In the genomic region with DNA sequence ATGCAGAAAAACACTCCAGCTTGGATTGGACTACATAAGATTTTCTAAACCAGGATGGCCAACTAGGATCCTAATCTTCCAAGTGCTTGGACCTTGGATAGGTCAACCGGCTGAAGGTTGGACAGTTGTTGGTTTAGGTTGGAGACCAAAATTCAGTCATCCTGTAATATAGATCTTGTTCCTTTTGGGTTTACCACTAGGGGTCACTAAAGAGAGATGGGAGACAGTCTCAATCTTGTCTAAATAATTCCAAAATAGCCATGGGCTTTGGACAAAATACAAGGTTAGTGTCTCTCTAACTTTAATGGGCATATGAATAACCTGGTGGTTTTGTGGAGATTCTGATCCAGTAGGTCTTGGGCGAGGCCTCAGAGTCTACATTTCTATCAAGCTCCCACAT, we compare ENCODE assay signal across 8 cellular contexts.
DNase-seq lines count a peak whose midpoint lies in the region; ATAC-seq and TF ChIP-seq lines count a peak whose summit lies in the region.

No MANE protein-coding gene starts in this region.

- H3F3A ChIP-seq in neural cell (ENCODE audit: insufficient read depth, low read length, poor library complexity, severe bottlenecking): no peaks in the 10 kb centered on the region

- TF ChIP-seq EP300 in neural cell (conservative IDR thresholded peaks at IDR 0.05; ENCODE audit: poor library complexity, severe bottlenecking): no peak

- H3K4me3 ChIP-seq in BE2C (ENCODE audit: low read depth, low read length) (no peak overlapping the region), HEK293 (ENCODE audit: low read depth, low read length) (no peak overlapping the region), NT2/D1 (ENCODE audit: insufficient read length, low read depth) (no peak overlapping the region), epithelial cell of esophagus (ENCODE audit: low read length) (no peak overlapping the region), neural cell (ENCODE audit: low read length) (no peak overlapping the region)

- no peak for TF ChIP-seq RAD21 in neural cell (conservative IDR thresholded peaks at IDR 0.05)

- DNase-seq in BE2C (no peak), NT2/D1 (ENCODE audit: low read depth, low spot score) (peak; percentile 27), epithelial cell of esophagus (ENCODE audit: low read depth) (peak; percentile 51)
- no peak for DNase-seq in activated CD4-positive, alpha-beta T cell treated with anti-CD3 and anti-CD28 coated beads, Interleukin-2, amount 50 U/mL, for 48 hours

- H3K9ac ChIP-seq in NT2/D1 (ENCODE audit: insufficient read length, low read depth) (no peak overlapping the region), neural cell (ENCODE audit: low read length) (no peak overlapping the region)

- H3K4me1 ChIP-seq in BE2C (no peaks in the 10 kb centered on the region), HEK293 (ENCODE audit: control insufficient read depth, insufficient read depth, low read length) (peaks cover 7% of the 10 kb centered on the region), NT2/D1 (ENCODE audit: insufficient read depth, insufficient read length) (no peaks in the 10 kb centered on the region)

- H2AFZ ChIP-seq in neural cell (ENCODE audit: low read depth, low read length): no peak overlapping the region

- H4K20me1 ChIP-seq in neural cell (ENCODE audit: insufficient read depth): no peaks in the 10 kb centered on the region

- H3K27ac ChIP-seq in HEK293 (ENCODE audit: extremely low read depth, low read depth, low read length) (no peak overlapping the region; the same call in 1 of the 2 replicates), neural cell (ENCODE audit: low read length) (no peak overlapping the region)

- H3K9me3 ChIP-seq in BE2C (no peaks in the 10 kb centered on the region), HEK293 (ENCODE audit: control insufficient read depth, insufficient read depth, low read depth, low read length) (no peaks in the 10 kb centered on the region), NT2/D1 (ENCODE audit: insufficient read depth, low read length) (no peaks in the 10 kb centered on the region), neural cell (ENCODE audit: low read length) (no peaks in the 10 kb centered on the region)

- H3K79me2 ChIP-seq in neural cell (replicated peaks; ENCODE audit: insufficient read depth, low read length): no peaks in the 10 kb centered on the region

- H3K27me3 ChIP-seq in BE2C: no peaks in the 10 kb centered on the region
- no peaks in the 10 kb centered on the region for H3K27me3 ChIP-seq in NT2/D1 (ENCODE audit: insufficient read depth, insufficient read length)
- H3K27me3 ChIP-seq in neural cell (ENCODE audit: insufficient read depth, low read depth, low read length): no peaks in the 10 kb centered on the region

- no peak overlapping the region for H3K4me2 ChIP-seq in neural cell (ENCODE audit: low read length)

- H3K9me2 ChIP-seq in neural cell (ENCODE audit: insufficient read depth, low read length): no peaks in the 10 kb centered on the region

- no peaks in the 10 kb centered on the region for H3K36me3 ChIP-seq in BE2C
- no peaks in the 10 kb centered on the region for H3K36me3 ChIP-seq in HEK293 (ENCODE audit: control insufficient read depth in 2 of 2, insufficient read depth in 1 of 2, low read length in 2 of 2)
- no peaks in the 10 kb centered on the region for H3K36me3 ChIP-seq in NT2/D1 (ENCODE audit: insufficient read depth, insufficient read length, low read length)
- no peaks in the 10 kb centered on the region for H3K36me3 ChIP-seq in neural cell (ENCODE audit: insufficient read depth, low read length)

- POLR2A ChIA-PET in HEK293 (lab: Yijun Ruan, JAX): interaction anchor here (0.6 kb wide), 1 partner anchor 1906 kb away, joined by 6 read pairs; a partner anchor contains a TSS

- peak; percentile 84 for TF ChIP-seq CTCF in BE2C (IDR thresholded peaks at IDR 0.05; ENCODE audit: low read depth, low read length)
- peak; percentile 17; the same call in 1 of the 2 replicates for TF ChIP-seq CTCF in HEK293 (tag by site-specific recombination; IDR thresholded peaks at IDR 0.05)
- peak; percentile 70 for TF ChIP-seq CTCF in epithelial cell of esophagus (IDR thresholded peaks at IDR 0.05; ENCODE audit: insufficient read depth, low read depth, low read length, missing control alignments)
- peak; percentile 39 for TF ChIP-seq CTCF in neural cell (IDR thresholded peaks at IDR 0.05; ENCODE audit: poor library complexity, severe bottlenecking)

- ATAC-seq in HG03095 (IDR thresholded peaks at IDR 0.05; ENCODE audit: unreplicated experiment): no peak
- ATAC-seq in HG02840 (IDR thresholded peaks at IDR 0.05; ENCODE audit: low FRiP score, unreplicated experiment): no peak

- CTCF ChIA-PET in HEK293 (lab: Yijun Ruan, JAX): interaction anchor here (0.5 to 2.1 kb wide), 23 partner anchors 9 to 665 kb away, joined by 3 to 12 read pairs (median 4); no protein-coding TSS in a partner anchor

TF ChIP-seq in HEK293, 187 proteins besides CTCF, POLR2A, EP300 and RAD21:
- TF ChIP-seq, protein P1, sequence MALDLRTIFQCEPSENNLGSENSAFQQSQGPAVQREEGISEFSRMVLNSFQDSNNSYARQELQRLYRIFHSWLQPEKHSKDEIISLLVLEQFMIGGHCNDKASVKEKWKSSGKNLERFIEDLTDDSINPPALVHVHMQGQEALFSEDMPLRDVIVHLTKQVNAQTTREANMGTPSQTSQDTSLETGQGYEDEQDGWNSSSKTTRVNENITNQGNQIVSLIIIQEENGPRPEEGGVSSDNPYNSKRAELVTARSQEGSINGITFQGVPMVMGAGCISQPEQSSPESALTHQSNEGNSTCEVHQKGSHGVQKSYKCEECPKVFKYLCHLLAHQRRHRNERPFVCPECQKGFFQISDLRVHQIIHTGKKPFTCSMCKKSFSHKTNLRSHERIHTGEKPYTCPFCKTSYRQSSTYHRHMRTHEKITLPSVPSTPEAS (tag by site-specific recombination; IDR thresholded peaks at IDR 0.05): no peak
- TF ChIP-seq ZNF654 (tag by site-specific recombination; IDR thresholded peaks at IDR 0.05; ENCODE audit: low read depth): peak; percentile 43
- TF ChIP-seq ZNF571 (tag by site-specific recombination; IDR thresholded peaks at IDR 0.05): no peak
TF ChIP-seq in HEK293: peak in this region for 1.

TF ChIP-seq in neural cell, 6 proteins besides CTCF, POLR2A, EP300 and RAD21:
- TF ChIP-seq, protein P2, sequence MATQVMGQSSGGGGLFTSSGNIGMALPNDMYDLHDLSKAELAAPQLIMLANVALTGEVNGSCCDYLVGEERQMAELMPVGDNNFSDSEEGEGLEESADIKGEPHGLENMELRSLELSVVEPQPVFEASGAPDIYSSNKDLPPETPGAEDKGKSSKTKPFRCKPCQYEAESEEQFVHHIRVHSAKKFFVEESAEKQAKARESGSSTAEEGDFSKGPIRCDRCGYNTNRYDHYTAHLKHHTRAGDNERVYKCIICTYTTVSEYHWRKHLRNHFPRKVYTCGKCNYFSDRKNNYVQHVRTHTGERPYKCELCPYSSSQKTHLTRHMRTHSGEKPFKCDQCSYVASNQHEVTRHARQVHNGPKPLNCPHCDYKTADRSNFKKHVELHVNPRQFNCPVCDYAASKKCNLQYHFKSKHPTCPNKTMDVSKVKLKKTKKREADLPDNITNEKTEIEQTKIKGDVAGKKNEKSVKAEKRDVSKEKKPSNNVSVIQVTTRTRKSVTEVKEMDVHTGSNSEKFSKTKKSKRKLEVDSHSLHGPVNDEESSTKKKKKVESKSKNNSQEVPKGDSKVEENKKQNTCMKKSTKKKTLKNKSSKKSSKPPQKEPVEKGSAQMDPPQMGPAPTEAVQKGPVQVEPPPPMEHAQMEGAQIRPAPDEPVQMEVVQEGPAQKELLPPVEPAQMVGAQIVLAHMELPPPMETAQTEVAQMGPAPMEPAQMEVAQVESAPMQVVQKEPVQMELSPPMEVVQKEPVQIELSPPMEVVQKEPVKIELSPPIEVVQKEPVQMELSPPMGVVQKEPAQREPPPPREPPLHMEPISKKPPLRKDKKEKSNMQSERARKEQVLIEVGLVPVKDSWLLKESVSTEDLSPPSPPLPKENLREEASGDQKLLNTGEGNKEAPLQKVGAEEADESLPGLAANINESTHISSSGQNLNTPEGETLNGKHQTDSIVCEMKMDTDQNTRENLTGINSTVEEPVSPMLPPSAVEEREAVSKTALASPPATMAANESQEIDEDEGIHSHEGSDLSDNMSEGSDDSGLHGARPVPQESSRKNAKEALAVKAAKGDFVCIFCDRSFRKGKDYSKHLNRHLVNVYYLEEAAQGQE (IDR thresholded peaks at IDR 0.05; ENCODE audit: borderline replicate concordance): no peak
- TF ChIP-seq POLR2AphosphoS5 (IDR thresholded peaks at IDR 0.05) (no peak), EZH2 (IDR thresholded peaks at IDR 0.05; ENCODE audit: borderline replicate concordance, insufficient read depth, low read length, poor library complexity, severe bottlenecking) (no peak), MXI1 (conservative IDR thresholded peaks at IDR 0.05; ENCODE audit: poor library complexity, severe bottlenecking) (no peak), SMC3 (conservative IDR thresholded peaks at IDR 0.05; ENCODE audit: poor library complexity) (no peak), TAF1 (IDR thresholded peaks at IDR 0.05; ENCODE audit: low read depth) (no peak)
TF ChIP-seq in neural cell: peak in this region for 0.

Comparison
In these comparisons a context has a peak if more than half of its experiments do, and no peak if none do; other contexts are left out.
1. DNase-seq: peak in NT2/D1 (single experiment) and epithelial cell of esophagus (single experiment); none in BE2C (single experiment) and activated CD4-positive, alpha-beta T cell treated with anti-CD3 and anti-CD28 coated beads, Interleukin-2, amount 50 U/mL, for 48 hours (0 of 2).
2. CTCF ChIP-seq: peak in every context shown above with its lines; median percentile 84 in BE2C; 70 in epithelial cell of esophagus; 39 in neural cell; 17 in HEK293.